In genomic region chr19:18793144-18794028, GRCh38 we compare ENCODE assay signal across 25 cellular contexts. TPM values are rescaled to one million over a fixed set of nuclear protein-coding genes. Genes with fewer than 3 reads are reported as not detected.
DNase-seq lines count a peak whose midpoint lies in the region; FAIRE-seq and TF ChIP-seq lines count a peak whose summit lies in the region.
"Had no signal": no experiment of that assay in that cellular context is flagged by ENCODE, and none has a peak within 500 bp of the region (broad histone marks: within the 10 kb centered on the region; RNA-seq: fewer than 3 reads in every experiment).

No MANE protein-coding gene starts in this region.

- no peak overlapping the region for H3K4me3 Mint-ChIP-seq in T-helper 1 cell treated with Interleukin-12 subunit alpha and Interleukin-12 subunit beta and Interleukin-4 antibody, amounts not matched to agents 30 μg/mL and 1 μg/mL, for 36 hours
- H3K4me3 Mint-ChIP-seq in endodermal cell (no peak overlapping the region), neural progenitor cell (peak overlapping the region; percentile 30)

- no peak overlapping the region for H3K4me3 ChIP-seq in endodermal cell (ENCODE audit: low read length)
- H3K4me3 ChIP-seq in neural progenitor cell: no peak overlapping the region
- H3K4me3 ChIP-seq in prostate gland: no peak overlapping the region
- H3K4me3 ChIP-seq: Peyer's patch had no signal

- peaks cover 9% of the 10 kb centered on the region for H3F3A ChIP-seq in neural progenitor cell (ENCODE audit: low read depth)

- peaks cover 4% of the 10 kb centered on the region for H3K36me3 Mint-ChIP-seq in T-helper 1 cell treated with Interleukin-12 subunit alpha and Interleukin-12 subunit beta and Interleukin-4 antibody, amounts not matched to agents 30 μg/mL and 1 μg/mL, for 36 hours (ENCODE audit: low read depth)
- no peaks in the 10 kb centered on the region for H3K36me3 Mint-ChIP-seq in endodermal cell (ENCODE audit: low read depth)
- H3K36me3 Mint-ChIP-seq in neural progenitor cell: peaks cover 2% of the 10 kb centered on the region

- no peak for TF ChIP-seq POLR2A in prostate gland (IDR thresholded peaks at IDR 0.05)

- H3K9me3 Mint-ChIP-seq in T-helper 1 cell treated with Interleukin-12 subunit alpha and Interleukin-12 subunit beta and Interleukin-4 antibody, amounts not matched to agents 30 μg/mL and 1 μg/mL, for 36 hours: no peaks in the 10 kb centered on the region
- H3K9me3 Mint-ChIP-seq in endodermal cell: no peaks in the 10 kb centered on the region
- peaks cover 2% of the 10 kb centered on the region for H3K9me3 Mint-ChIP-seq in neural progenitor cell

- intact Hi-C loops in prostate gland (cut with DNase I): no loop called here

- H3K9me3 ChIP-seq in endodermal cell (ENCODE audit: control insufficient read depth, low read length) (no peaks in the 10 kb centered on the region), neural progenitor cell (ENCODE audit: low read depth) (no peaks in the 10 kb centered on the region), prostate gland (no peaks in the 10 kb centered on the region)
- H3K9me3 ChIP-seq: Peyer's patch had no signal

- peaks cover 37% of the 10 kb centered on the region for H4K20me1 ChIP-seq in neural progenitor cell (ENCODE audit: low read depth)

- peak; percentile 23 for FAIRE-seq in HTR-8/SVneo (lab: Jason Lieb, UNC)
- FAIRE-seq: GM19239, H54 had no signal

- peaks cover 75% of the 10 kb centered on the region for H3K27me3 Mint-ChIP-seq in T-helper 1 cell treated with Interleukin-12 subunit alpha and Interleukin-12 subunit beta and Interleukin-4 antibody, amounts not matched to agents 30 μg/mL and 1 μg/mL, for 36 hours (ENCODE audit: low read depth)
- peaks cover 96% of the 10 kb centered on the region for H3K27me3 Mint-ChIP-seq in endodermal cell (ENCODE audit: insufficient read depth)
- peaks cover 64% of the 10 kb centered on the region for H3K27me3 Mint-ChIP-seq in neural progenitor cell (ENCODE audit: insufficient read depth, low read depth)

- H3K4me1 Mint-ChIP-seq in T-helper 1 cell treated with Interleukin-12 subunit alpha and Interleukin-12 subunit beta and Interleukin-4 antibody, amounts not matched to agents 30 μg/mL and 1 μg/mL, for 36 hours (ENCODE audit: low read depth): peaks cover 8% of the 10 kb centered on the region
- H3K4me1 Mint-ChIP-seq in endodermal cell (peaks cover 6% of the 10 kb centered on the region), neural progenitor cell (peaks cover 13% of the 10 kb centered on the region)

- H3K27ac ChIP-seq in endodermal cell (ENCODE audit: low read depth, low read length): no peak overlapping the region
- no peak overlapping the region for H3K27ac ChIP-seq in neural progenitor cell
- H3K27ac ChIP-seq in prostate gland: no peak overlapping the region
- H3K27ac ChIP-seq: C4-2B, KMS-11, Peyer's patch had no signal

- DNase-seq in T-helper 1 cell (no peak), HTR-8/SVneo (ENCODE audit: insufficient read length, low spot score) (no peak), endodermal cell (peak; percentile 52), neural progenitor cell (ENCODE audit: low spot score) (no peak), NCI-H345 treated with DMSO at 0.1 percent for 48 hours (lab: John Stamatoyannopoulos, UW; ENCODE audit: unreplicated experiment) (no peak), prostate gland (ENCODE audit: low spot score) (no peak)
- no peak for DNase-seq in stimulated activated naive CD4-positive, alpha-beta T cell (lab: John Stamatoyannopoulos, UW)
- DNase-seq: GF-D8, NCI-H1092 treated with DMSO at 0.1 percent for 48 hours, NCI-H1436 treated with DMSO at 0.1 percent for 48 hours, NCI-H2029 treated with DMSO at 0.1 percent for 48 hours, NCI-H345, NCI-H524 treated with DMSO at 0.1 percent for 48 hours, NCI-H82, Peyer's patch, Right ventricle myocardium superior, SW 1271 had no signal

- H3K9ac ChIP-seq in endodermal cell (ENCODE audit: extremely low read depth, low read length, poor library complexity, severe bottlenecking): no peak overlapping the region
- no peak overlapping the region for H3K9ac ChIP-seq in neural progenitor cell
- H3K9ac ChIP-seq: KMS-11 had no signal

- peak overlapping the region; percentile 22 for H3K27ac Mint-ChIP-seq in T-helper 1 cell treated with Interleukin-12 subunit alpha and Interleukin-12 subunit beta and Interleukin-4 antibody, amounts not matched to agents 30 μg/mL and 1 μg/mL, for 36 hours
- H3K27ac Mint-ChIP-seq in endodermal cell (no peak overlapping the region), neural progenitor cell (peak overlapping the region; percentile 18)

- no peak overlapping the region for H2AFZ ChIP-seq in neural progenitor cell (replicated peaks)

- no peaks in the 10 kb centered on the region for H3K79me2 ChIP-seq in neural progenitor cell (ENCODE audit: low read depth)

- WGBS in endodermal cell (ENCODE audit: insufficient coverage in 1 of 2, insufficient read length in 1 of 2), 2 experiments: 81 to 85% methylated on average over 10 to 13 of the region's 13 CpGs
- 80% methylated on average over 13 of the region's 13 CpGs for WGBS in prostate gland

- H3K36me3 ChIP-seq in endodermal cell (ENCODE audit: control insufficient read depth, insufficient read depth, low read length): no peaks in the 10 kb centered on the region
- no peaks in the 10 kb centered on the region for H3K36me3 ChIP-seq in neural progenitor cell
- no peaks in the 10 kb centered on the region for H3K36me3 ChIP-seq in prostate gland
- H3K36me3 ChIP-seq: Peyer's patch had no signal

- no peak overlapping the region for H3K4me2 ChIP-seq in neural progenitor cell
- H3K4me2 ChIP-seq: KMS-11 had no signal

- TF ChIP-seq CTCF in endodermal cell (conservative IDR thresholded peaks at IDR 0.05) (no peak), neural progenitor cell (IDR thresholded peaks at IDR 0.05) (no peak), prostate gland (IDR thresholded peaks at IDR 0.05) (no peak)

- H3K4me1 ChIP-seq in endodermal cell (ENCODE audit: control insufficient read depth, insufficient read depth, low read length) (no peaks in the 10 kb centered on the region), neural progenitor cell (peaks cover 7% of the 10 kb centered on the region), prostate gland (replicated peaks) (no peaks in the 10 kb centered on the region)

- peaks cover 100% of the 10 kb centered on the region for H3K27me3 ChIP-seq in endodermal cell (ENCODE audit: control insufficient read depth, insufficient read depth, low read length, poor library complexity, severe bottlenecking)
- peaks cover 100% of the 10 kb centered on the region for H3K27me3 ChIP-seq in neural progenitor cell
- H3K27me3 ChIP-seq in prostate gland (replicated peaks; ENCODE audit: insufficient read depth): peaks cover 20% of the 10 kb centered on the region

RNA-seq across cellular contexts. Expression of gene COMP, which starts 2.3 kb away (rescaled TPM):
- total RNA-seq in endodermal cell (not detected), neural progenitor cell (ENCODE audit: low replicate concordance) (not detected in 2 replicates), prostate gland (1 to 10 TPM in 1 of 2 donors, under 1 TPM in 1; 0.09 to 2.0 TPM)
- polyA plus RNA-seq in endodermal cell (2013, experiment 1 of 2): 0.96 TPM
- polyA plus RNA-seq in endodermal cell (2013, experiment 2 of 2): 1.8 TPM
- total RNA-seq: A172, OCI-LY7, Right ventricle myocardium superior, SK-MEL-5 had no signal

RNA-seq across cellular contexts. Expression of gene UPF1, which starts 38.4 kb away (rescaled TPM):
- total RNA-seq in endodermal cell (10 to 100 TPM; 82.1 to 87.3 TPM), neural progenitor cell (ENCODE audit: low replicate concordance) (65.2 and 69.8 TPM in 2 replicates), prostate gland (100 to 1,000 TPM; 105 to 171 TPM)
- 38.3 TPM for polyA plus RNA-seq in endodermal cell (2013, experiment 1 of 2)
- 37.6 TPM for polyA plus RNA-seq in endodermal cell (2013, experiment 2 of 2)
